Comparison of ENCODE assay signal across 35 cellular contexts in genomic region chr19:5367530-5368133, GRCh38.
"Had no signal": no experiment of that assay in that cellular context is flagged by ENCODE, and none has a peak within 500 bp of the region (broad histone marks: within the 10 kb centered on the region; RNA-seq: fewer than 3 reads in every experiment).

No MANE protein-coding gene starts in this region.

- H3K9me3 ChIP-seq: MG63 had no signal

- H3K27me3 ChIP-seq: MG63 had no signal

- H3K36me3 ChIP-seq: MG63 had no signal

- DNase-seq: MG63, MM.1S, MV-4-11, NCI-H1048, NCI-H1092, NCI-H1092 treated with DMSO at 0.1 percent for 48 hours, NCI-H1105, NCI-H1105 treated with DMSO at 0.1 percent for 48 hours, NCI-H1417, NCI-H1417 treated with DMSO at 0.1 percent for 48 hours, NCI-H1436, NCI-H1436 treated with DMSO at 0.1 percent for 48 hours, NCI-H146, NCI-H1694, NCI-H1694 treated with DMSO at 0.1 percent for 48 hours, NCI-H187, NCI-H187 treated with DMSO at 0.1 percent for 48 hours, NCI-H1930, NCI-H2029, NCI-H2029 treated with DMSO at 0.1 percent for 48 hours, NCI-H2081, NCI-H2081 treated with DMSO at 0.1 percent for 48 hours, NCI-H2107, NCI-H2171, NCI-H2171 treated with DMSO at 0.1 percent for 48 hours, NCI-H2227 treated with DMSO at 0.1 percent for 48 hours, NCI-H226, NCI-H345, NCI-H446, NCI-H446 treated with DMSO at 0.1 percent for 48 hours, NCI-H510A, NCI-H510A treated with DMSO at 0.1 percent for 48 hours, NCI-H524, NCI-H524 treated with DMSO at 0.1 percent for 48 hours, NCI-H526 had no signal

- H3K4me3 ChIP-seq: MG63 had no signal
